Comparison of ENCODE assay signal across 1 cellular context in the genomic region with DNA sequence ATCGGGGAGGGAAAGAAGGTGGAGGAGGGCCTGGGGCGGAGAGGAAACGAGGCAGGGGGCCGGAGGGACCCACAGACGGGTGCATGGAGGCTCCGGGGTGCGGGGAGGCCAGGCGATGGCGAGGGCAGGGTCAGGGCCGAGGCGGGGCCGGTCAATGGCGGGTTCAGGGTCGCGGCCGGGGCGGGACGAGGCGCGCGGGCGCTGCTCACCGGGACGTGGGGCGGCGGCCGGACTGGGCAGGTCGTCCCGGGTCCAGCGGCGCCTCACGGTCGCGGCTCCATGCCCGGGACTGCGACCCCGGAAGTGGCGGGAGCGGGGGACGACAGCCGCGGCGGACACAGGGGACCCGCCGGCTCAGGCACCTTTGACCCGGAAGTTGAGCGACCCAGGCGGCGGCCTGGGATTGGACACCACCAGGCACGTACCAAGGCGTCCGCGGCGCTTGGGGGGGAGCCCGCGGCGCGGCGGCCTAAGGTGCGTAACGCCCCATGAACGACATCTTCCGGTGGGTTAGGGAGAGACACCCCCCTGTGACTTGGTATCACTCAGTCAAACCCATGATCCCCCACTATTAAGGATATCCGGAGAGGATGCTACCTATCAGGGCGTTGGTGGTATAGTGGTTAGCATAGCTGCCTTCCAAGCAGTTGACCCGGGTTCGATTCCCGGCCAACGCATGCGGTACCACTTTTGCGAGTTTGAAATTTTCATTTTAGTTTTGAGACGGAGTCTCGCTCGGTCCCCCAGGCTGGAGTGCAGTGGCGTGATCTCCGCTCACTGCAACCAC.
TF ChIP-seq lines count a peak whose summit lies in the region.

A gene (minus strand): TSS at position 378 of the 787 bp plus-strand sequence. CDS start 3,936 bp downstream, outside the sequence.

TF ChIP-seq in HepG2, 621 proteins besides CTCF, POLR2A, EP300 and RAD21 (continued from another document and continues in another):
- TF ChIP-seq, protein P1, sequence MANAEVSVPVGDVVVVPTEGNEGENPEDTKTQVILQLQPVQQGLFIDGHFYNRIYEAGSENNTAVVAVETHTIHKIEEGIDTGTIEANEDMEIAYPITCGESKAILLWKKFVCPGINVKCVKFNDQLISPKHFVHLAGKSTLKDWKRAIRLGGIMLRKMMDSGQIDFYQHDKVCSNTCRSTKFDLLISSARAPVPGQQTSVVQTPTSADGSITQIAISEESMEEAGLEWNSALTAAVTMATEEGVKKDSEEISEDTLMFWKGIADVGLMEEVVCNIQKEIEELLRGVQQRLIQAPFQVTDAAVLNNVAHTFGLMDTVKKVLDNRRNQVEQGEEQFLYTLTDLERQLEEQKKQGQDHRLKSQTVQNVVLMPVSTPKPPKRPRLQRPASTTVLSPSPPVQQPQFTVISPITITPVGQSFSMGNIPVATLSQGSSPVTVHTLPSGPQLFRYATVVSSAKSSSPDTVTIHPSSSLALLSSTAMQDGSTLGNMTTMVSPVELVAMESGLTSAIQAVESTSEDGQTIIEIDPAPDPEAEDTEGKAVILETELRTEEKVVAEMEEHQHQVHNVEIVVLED (CRISPR knock-in tag; IDR thresholded peaks at IDR 0.05; ENCODE audit: borderline replicate concordance): peak; percentile 91
- TF ChIP-seq SP1 (IDR thresholded peaks at IDR 0.05) (no peak), SP1 (CRISPR knock-in tag; IDR thresholded peaks at IDR 0.05) (peak; percentile 81), ZNF766 (CRISPR knock-in tag; IDR thresholded peaks at IDR 0.05; ENCODE audit: borderline replicate concordance) (peak; percentile 58), SOX6 (IDR thresholded peaks at IDR 0.05) (no peak), SOX6 (CRISPR knock-in tag; IDR thresholded peaks at IDR 0.05) (peak; percentile 71), ZNF652 (CRISPR knock-in tag; IDR thresholded peaks at IDR 0.05; ENCODE audit: borderline replicate concordance, low read depth) (no peak; the same call in 1 of the 2 replicates), ZNF816 (CRISPR knock-in tag; IDR thresholded peaks at IDR 0.05; ENCODE audit: borderline replicate concordance) (no peak), MTF2 (CRISPR knock-in tag; IDR thresholded peaks at IDR 0.05; ENCODE audit: borderline replicate concordance) (no peak), TGIF2 (CRISPR knock-in tag; IDR thresholded peaks at IDR 0.05) (no peak; the same call in 1 of the 2 replicates), ZNF260 (CRISPR knock-in tag; IDR thresholded peaks at IDR 0.05; ENCODE audit: borderline replicate concordance, low read depth) (no peak), KDM1A (CRISPR knock-in tag; IDR thresholded peaks at IDR 0.05) (no peak), TARDBP (CRISPR knock-in tag; IDR thresholded peaks at IDR 0.05) (peak; percentile 81; the same call in 1 of the 2 replicates), ZNF607 (CRISPR knock-in tag; IDR thresholded peaks at IDR 0.05; ENCODE audit: borderline replicate concordance) (peak; percentile 84; the same call in 1 of the 2 replicates), ZNF598 (CRISPR knock-in tag; IDR thresholded peaks at IDR 0.05; ENCODE audit: borderline replicate concordance) (peak; percentile 89), KLF15 (CRISPR knock-in tag; IDR thresholded peaks at IDR 0.05; ENCODE audit: borderline replicate concordance) (no peak; the same call in 1 of the 2 replicates), ZNF160 (CRISPR knock-in tag; IDR thresholded peaks at IDR 0.05) (peak; percentile 53; the same call in 1 of the 2 replicates), GATA4 (IDR thresholded peaks at IDR 0.05; ENCODE audit: borderline replicate concordance, low read depth) (no peak; the same call in 1 of the 2 replicates), NKX3-1 (CRISPR knock-in tag; IDR thresholded peaks at IDR 0.05) (no peak), ARNT (IDR thresholded peaks at IDR 0.05) (no peak), BRCA1 (CRISPR knock-in tag; IDR thresholded peaks at IDR 0.05) (no peak; the same call in none of the 2 replicates), RFX1 (IDR thresholded peaks at IDR 0.05) (no peak), HDAC2 (CRISPR knock-in tag; IDR thresholded peaks at IDR 0.05) (no peak; the same call in 1 of the 2 replicates), ZNF205 (CRISPR knock-in tag; IDR thresholded peaks at IDR 0.05) (peak; percentile 70; the same call in 1 of the 2 replicates), ZNF543 (CRISPR knock-in tag; IDR thresholded peaks at IDR 0.05) (peak; percentile 76; the same call in 1 of the 2 replicates), ZBTB38 (CRISPR knock-in tag; IDR thresholded peaks at IDR 0.05) (peak; percentile 72), ZNF546 (CRISPR knock-in tag; conservative IDR thresholded peaks at IDR 0.05) (no peak), MBD4 (IDR thresholded peaks at IDR 0.05; ENCODE audit: borderline replicate concordance, low read length) (no peak), ZBTB42 (CRISPR knock-in tag; IDR thresholded peaks at IDR 0.05) (no peak), WIZ (CRISPR knock-in tag; IDR thresholded peaks at IDR 0.05) (no peak), KLF13 (CRISPR knock-in tag; IDR thresholded peaks at IDR 0.05) (no peak), MAF1 (CRISPR knock-in tag; IDR thresholded peaks at IDR 0.05; ENCODE audit: borderline replicate concordance) (peak; percentile 99), MIXL1 (CRISPR knock-in tag; IDR thresholded peaks at IDR 0.05) (0 out of 2 replicates have a peak, but pooled peaks have one; percentile 51), ZBTB8A (CRISPR knock-in tag; IDR thresholded peaks at IDR 0.05; ENCODE audit: borderline replicate concordance, low read depth) (no peak)
- TF ChIP-seq, protein P2, sequence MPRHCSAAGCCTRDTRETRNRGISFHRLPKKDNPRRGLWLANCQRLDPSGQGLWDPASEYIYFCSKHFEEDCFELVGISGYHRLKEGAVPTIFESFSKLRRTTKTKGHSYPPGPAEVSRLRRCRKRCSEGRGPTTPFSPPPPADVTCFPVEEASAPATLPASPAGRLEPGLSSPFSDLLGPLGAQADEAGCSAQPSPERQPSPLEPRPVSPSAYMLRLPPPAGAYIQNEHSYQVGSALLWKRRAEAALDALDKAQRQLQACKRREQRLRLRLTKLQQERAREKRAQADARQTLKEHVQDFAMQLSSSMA (CRISPR knock-in tag; IDR thresholded peaks at IDR 0.05): peak; percentile 52; the same call in 1 of the 2 replicates
- TF ChIP-seq, protein P3, sequence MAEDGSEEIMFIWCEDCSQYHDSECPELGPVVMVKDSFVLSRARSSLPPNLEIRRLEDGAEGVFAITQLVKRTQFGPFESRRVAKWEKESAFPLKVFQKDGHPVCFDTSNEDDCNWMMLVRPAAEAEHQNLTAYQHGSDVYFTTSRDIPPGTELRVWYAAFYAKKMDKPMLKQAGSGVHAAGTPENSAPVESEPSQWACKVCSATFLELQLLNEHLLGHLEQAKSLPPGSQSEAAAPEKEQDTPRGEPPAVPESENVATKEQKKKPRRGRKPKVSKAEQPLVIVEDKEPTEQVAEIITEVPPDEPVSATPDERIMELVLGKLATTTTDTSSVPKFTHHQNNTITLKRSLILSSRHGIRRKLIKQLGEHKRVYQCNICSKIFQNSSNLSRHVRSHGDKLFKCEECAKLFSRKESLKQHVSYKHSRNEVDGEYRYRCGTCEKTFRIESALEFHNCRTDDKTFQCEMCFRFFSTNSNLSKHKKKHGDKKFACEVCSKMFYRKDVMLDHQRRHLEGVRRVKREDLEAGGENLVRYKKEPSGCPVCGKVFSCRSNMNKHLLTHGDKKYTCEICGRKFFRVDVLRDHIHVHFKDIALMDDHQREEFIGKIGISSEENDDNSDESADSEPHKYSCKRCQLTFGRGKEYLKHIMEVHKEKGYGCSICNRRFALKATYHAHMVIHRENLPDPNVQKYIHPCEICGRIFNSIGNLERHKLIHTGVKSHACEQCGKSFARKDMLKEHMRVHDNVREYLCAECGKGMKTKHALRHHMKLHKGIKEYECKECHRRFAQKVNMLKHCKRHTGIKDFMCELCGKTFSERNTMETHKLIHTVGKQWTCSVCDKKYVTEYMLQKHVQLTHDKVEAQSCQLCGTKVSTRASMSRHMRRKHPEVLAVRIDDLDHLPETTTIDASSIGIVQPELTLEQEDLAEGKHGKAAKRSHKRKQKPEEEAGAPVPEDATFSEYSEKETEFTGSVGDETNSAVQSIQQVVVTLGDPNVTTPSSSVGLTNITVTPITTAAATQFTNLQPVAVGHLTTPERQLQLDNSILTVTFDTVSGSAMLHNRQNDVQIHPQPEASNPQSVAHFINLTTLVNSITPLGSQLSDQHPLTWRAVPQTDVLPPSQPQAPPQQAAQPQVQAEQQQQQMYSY (CRISPR knock-in tag; IDR thresholded peaks at IDR 0.05): no peak
- TF ChIP-seq, protein P4, sequence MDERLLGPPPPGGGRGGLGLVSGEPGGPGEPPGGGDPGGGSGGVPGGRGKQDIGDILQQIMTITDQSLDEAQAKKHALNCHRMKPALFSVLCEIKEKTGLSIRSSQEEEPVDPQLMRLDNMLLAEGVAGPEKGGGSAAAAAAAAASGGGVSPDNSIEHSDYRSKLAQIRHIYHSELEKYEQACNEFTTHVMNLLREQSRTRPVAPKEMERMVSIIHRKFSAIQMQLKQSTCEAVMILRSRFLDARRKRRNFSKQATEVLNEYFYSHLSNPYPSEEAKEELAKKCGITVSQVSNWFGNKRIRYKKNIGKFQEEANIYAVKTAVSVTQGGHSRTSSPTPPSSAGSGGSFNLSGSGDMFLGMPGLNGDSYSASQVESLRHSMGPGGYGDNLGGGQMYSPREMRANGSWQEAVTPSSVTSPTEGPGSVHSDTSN (CRISPR knock-in tag; IDR thresholded peaks at IDR 0.05): 0 out of 2 replicates have a peak, but pooled peaks have one; percentile 29
- TF ChIP-seq, protein P5, sequence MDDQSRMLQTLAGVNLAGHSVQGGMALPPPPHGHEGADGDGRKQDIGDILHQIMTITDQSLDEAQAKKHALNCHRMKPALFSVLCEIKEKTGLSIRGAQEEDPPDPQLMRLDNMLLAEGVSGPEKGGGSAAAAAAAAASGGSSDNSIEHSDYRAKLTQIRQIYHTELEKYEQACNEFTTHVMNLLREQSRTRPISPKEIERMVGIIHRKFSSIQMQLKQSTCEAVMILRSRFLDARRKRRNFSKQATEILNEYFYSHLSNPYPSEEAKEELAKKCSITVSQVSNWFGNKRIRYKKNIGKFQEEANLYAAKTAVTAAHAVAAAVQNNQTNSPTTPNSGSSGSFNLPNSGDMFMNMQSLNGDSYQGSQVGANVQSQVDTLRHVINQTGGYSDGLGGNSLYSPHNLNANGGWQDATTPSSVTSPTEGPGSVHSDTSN (CRISPR knock-in tag; IDR thresholded peaks at IDR 0.05; ENCODE audit: borderline replicate concordance): no peak
- TF ChIP-seq, protein P6, sequence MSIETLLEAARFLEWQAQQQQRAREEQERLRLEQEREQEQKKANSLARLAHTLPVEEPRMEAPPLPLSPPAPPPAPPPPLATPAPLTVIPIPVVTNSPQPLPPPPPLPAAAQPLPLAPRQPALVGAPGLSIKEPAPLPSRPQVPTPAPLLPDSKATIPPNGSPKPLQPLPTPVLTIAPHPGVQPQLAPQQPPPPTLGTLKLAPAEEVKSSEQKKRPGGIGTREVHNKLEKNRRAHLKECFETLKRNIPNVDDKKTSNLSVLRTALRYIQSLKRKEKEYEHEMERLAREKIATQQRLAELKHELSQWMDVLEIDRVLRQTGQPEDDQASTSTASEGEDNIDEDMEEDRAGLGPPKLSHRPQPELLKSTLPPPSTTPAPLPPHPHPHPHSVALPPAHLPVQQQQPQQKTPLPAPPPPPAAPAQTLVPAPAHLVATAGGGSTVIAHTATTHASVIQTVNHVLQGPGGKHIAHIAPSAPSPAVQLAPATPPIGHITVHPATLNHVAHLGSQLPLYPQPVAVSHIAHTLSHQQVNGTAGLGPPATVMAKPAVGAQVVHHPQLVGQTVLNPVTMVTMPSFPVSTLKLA (IDR thresholded peaks at IDR 0.05): peak; percentile 35
- TF ChIP-seq, protein P7, sequence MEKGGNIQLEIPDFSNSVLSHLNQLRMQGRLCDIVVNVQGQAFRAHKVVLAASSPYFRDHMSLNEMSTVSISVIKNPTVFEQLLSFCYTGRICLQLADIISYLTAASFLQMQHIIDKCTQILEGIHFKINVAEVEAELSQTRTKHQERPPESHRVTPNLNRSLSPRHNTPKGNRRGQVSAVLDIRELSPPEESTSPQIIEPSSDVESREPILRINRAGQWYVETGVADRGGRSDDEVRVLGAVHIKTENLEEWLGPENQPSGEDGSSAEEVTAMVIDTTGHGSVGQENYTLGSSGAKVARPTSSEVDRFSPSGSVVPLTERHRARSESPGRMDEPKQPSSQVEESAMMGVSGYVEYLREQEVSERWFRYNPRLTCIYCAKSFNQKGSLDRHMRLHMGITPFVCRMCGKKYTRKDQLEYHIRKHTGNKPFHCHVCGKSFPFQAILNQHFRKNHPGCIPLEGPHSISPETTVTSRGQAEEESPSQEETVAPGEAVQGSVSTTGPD (CRISPR knock-in tag; IDR thresholded peaks at IDR 0.05): no peak
- TF ChIP-seq, protein P8, sequence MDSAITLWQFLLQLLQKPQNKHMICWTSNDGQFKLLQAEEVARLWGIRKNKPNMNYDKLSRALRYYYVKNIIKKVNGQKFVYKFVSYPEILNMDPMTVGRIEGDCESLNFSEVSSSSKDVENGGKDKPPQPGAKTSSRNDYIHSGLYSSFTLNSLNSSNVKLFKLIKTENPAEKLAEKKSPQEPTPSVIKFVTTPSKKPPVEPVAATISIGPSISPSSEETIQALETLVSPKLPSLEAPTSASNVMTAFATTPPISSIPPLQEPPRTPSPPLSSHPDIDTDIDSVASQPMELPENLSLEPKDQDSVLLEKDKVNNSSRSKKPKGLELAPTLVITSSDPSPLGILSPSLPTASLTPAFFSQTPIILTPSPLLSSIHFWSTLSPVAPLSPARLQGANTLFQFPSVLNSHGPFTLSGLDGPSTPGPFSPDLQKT (CRISPR knock-in tag; IDR thresholded peaks at IDR 0.05; ENCODE audit: borderline replicate concordance): no peak; the same call in 1 of the 2 replicates
- TF ChIP-seq, protein P9, sequence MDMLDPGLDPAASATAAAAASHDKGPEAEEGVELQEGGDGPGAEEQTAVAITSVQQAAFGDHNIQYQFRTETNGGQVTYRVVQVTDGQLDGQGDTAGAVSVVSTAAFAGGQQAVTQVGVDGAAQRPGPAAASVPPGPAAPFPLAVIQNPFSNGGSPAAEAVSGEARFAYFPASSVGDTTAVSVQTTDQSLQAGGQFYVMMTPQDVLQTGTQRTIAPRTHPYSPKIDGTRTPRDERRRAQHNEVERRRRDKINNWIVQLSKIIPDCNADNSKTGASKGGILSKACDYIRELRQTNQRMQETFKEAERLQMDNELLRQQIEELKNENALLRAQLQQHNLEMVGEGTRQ (IDR thresholded peaks at IDR 0.05; ENCODE audit: low read depth, low read length): no peak
- TF ChIP-seq, protein P9 (CRISPR knock-in tag; IDR thresholded peaks at IDR 0.05; ENCODE audit: borderline replicate concordance): no peak; the same call in 1 of the 2 replicates
- TF ChIP-seq, protein P10, sequence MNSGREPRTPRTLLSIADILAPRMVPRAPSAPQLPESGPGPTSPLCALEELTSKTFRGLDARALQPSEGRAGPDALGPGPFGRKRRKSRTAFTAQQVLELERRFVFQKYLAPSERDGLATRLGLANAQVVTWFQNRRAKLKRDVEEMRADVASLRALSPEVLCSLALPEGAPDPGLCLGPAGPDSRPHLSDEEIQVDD (CRISPR knock-in tag; IDR thresholded peaks at IDR 0.05; ENCODE audit: borderline replicate concordance): peak; percentile 68; the same call in 1 of the 2 replicates
- TF ChIP-seq, protein P11, sequence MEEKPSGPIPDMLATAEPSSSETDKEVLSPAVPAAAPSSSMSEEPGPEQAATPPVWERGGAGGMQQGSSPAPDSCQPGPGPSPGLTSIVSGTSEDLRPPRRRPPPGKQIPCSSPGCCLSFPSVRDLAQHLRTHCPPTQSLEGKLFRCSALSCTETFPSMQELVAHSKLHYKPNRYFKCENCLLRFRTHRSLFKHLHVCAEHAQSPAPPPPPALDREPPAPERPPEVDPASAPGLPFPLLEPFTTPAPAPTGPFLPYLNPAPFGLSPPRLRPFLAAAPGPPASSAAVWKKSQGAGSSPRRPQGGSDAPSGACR (CRISPR knock-in tag; IDR thresholded peaks at IDR 0.05): no peak
